In genomic region chr11:86228967-86229330, GRCh38 we compare ENCODE assay signal across 14 cellular contexts. TPM values are rescaled to one million over a fixed set of nuclear protein-coding genes. Genes with fewer than 3 reads are reported as not detected.
DNase-seq lines count a peak whose midpoint lies in the region; ATAC-seq and TF ChIP-seq lines count a peak whose summit lies in the region.
"Had no signal": no experiment of that assay in that cellular context is flagged by ENCODE, and none has a peak within 500 bp of the region (broad histone marks: within the 10 kb centered on the region; RNA-seq: fewer than 3 reads in every experiment).

No MANE protein-coding gene starts in this region.

- H3K4me3 Mint-ChIP-seq in activated CD4-positive, alpha-beta memory T cell treated with anti-CD3 and anti-CD28 coated beads for 36 hours: peak overlapping the region; percentile 31
- H3K4me3 Mint-ChIP-seq in activated CD4-positive, alpha-beta memory T cell treated with anti-CD3 and anti-CD28 coated beads, Interleukin-2, amount 10 ng/mL, durations not matched to agents 7 days and 5 days: no peak overlapping the region
- peak overlapping the region; percentile 57 to 81 for H3K4me3 Mint-ChIP-seq in activated T-cell treated with anti-CD3 and anti-CD28 coated beads, Interleukin-2, amount 50 U/mL, for 72 hours
- no peak overlapping the region for H3K4me3 Mint-ChIP-seq in CD8-positive, alpha-beta memory T cell
- H3K4me3 Mint-ChIP-seq: effector memory CD8-positive, alpha-beta T cell; naive B cell had no signal

- H3K27me3 Mint-ChIP-seq in activated CD4-positive, alpha-beta memory T cell treated with anti-CD3 and anti-CD28 coated beads for 36 hours: no peaks in the 10 kb centered on the region
- no peaks in the 10 kb centered on the region for H3K27me3 Mint-ChIP-seq in activated CD4-positive, alpha-beta memory T cell treated with anti-CD3 and anti-CD28 coated beads, Interleukin-2, amount 10 ng/mL, durations not matched to agents 7 days and 5 days
- H3K27me3 Mint-ChIP-seq in activated T-cell treated with anti-CD3 and anti-CD28 coated beads, Interleukin-2, amount 50 U/mL, for 72 hours (ENCODE audit: low read depth): no peaks in the 10 kb centered on the region
- peaks cover 4 to 9% of the 10 kb centered on the region in 2 donors for H3K27me3 Mint-ChIP-seq in CD8-positive, alpha-beta memory T cell
- H3K27me3 Mint-ChIP-seq: naive B cell had no signal

- H3K27ac ChIP-seq in CD8-positive, alpha-beta memory T cell (ENCODE audit: low read depth, low read length): no peak overlapping the region
- no peak overlapping the region for H3K27ac ChIP-seq in colonic mucosa
- H3K27ac ChIP-seq: testis had no signal

- ATAC-seq in HG02571 (IDR thresholded peaks at IDR 0.05; ENCODE audit: unreplicated experiment): peak; percentile 22
- ATAC-seq in activated T-cell treated with anti-CD3 and anti-CD28 coated beads, Interleukin-2, amount 50 U/mL, for 72 hours (replicated peaks in 1 of 2): peak; percentile 74 to 76
- ATAC-seq: effector memory CD8-positive, alpha-beta T cell had no signal

- H3K9me3 ChIP-seq in CD8-positive, alpha-beta memory T cell (ENCODE audit: low read length): no peaks in the 10 kb centered on the region
- no peaks in the 10 kb centered on the region for H3K9me3 ChIP-seq in colonic mucosa
- H3K9me3 ChIP-seq: HAP-1, testis had no signal

- no peaks in the 10 kb centered on the region for H3K27me3 ChIP-seq in CD8-positive, alpha-beta memory T cell (ENCODE audit: insufficient read depth, low read length, poor library complexity, severe bottlenecking)
- no peaks in the 10 kb centered on the region for H3K27me3 ChIP-seq in colonic mucosa
- H3K27me3 ChIP-seq: testis had no signal

- H3K27ac Mint-ChIP-seq in activated CD4-positive, alpha-beta memory T cell treated with anti-CD3 and anti-CD28 coated beads for 36 hours: peak overlapping the region; percentile 95
- H3K27ac Mint-ChIP-seq in activated CD4-positive, alpha-beta memory T cell treated with anti-CD3 and anti-CD28 coated beads, Interleukin-2, amount 10 ng/mL, durations not matched to agents 7 days and 5 days: no peak overlapping the region
- peak overlapping the region; percentile 95 for H3K27ac Mint-ChIP-seq in activated T-cell treated with anti-CD3 and anti-CD28 coated beads, Interleukin-2, amount 50 U/mL, for 72 hours
- no peak overlapping the region for H3K27ac Mint-ChIP-seq in CD8-positive, alpha-beta memory T cell
- H3K27ac Mint-ChIP-seq: effector memory CD8-positive, alpha-beta T cell had no signal

- H3K36me3 Mint-ChIP-seq in activated CD4-positive, alpha-beta memory T cell treated with anti-CD3 and anti-CD28 coated beads for 36 hours: peaks cover 8% of the 10 kb centered on the region
- H3K36me3 Mint-ChIP-seq in activated CD4-positive, alpha-beta memory T cell treated with anti-CD3 and anti-CD28 coated beads, Interleukin-2, amount 10 ng/mL, durations not matched to agents 7 days and 5 days (ENCODE audit: low read depth): peaks cover 11% of the 10 kb centered on the region
- peaks cover 6 to 9% of the 10 kb centered on the region in 2 donors for H3K36me3 Mint-ChIP-seq in activated T-cell treated with anti-CD3 and anti-CD28 coated beads, Interleukin-2, amount 50 U/mL, for 72 hours (ENCODE audit: insufficient read depth in 2 of 2)
- no peaks in the 10 kb centered on the region for H3K36me3 Mint-ChIP-seq in CD8-positive, alpha-beta memory T cell

- H3K4me3 ChIP-seq in CD8-positive, alpha-beta memory T cell (ENCODE audit: low read length): no peak overlapping the region
- H3K4me3 ChIP-seq in colonic mucosa: no peak overlapping the region
- H3K4me3 ChIP-seq: HAP-1, testis had no signal

- H3K36me3 ChIP-seq in CD8-positive, alpha-beta memory T cell (ENCODE audit: insufficient read depth, low read length): no peaks in the 10 kb centered on the region
- no peaks in the 10 kb centered on the region for H3K36me3 ChIP-seq in colonic mucosa
- H3K36me3 ChIP-seq: HAP-1 had no signal

- intact Hi-C loops in activated CD4-positive, alpha-beta memory T cell treated with anti-CD3 and anti-CD28 coated beads for 36 hours (cut with micrococcal nuclease): loop anchor here (1.0 to 10.0 kb wide), 7 partner anchors 10 to 576 kb away; partner anchors contain the start of gene PRSS23
- intact Hi-C loops in colonic mucosa (cut with DNase I): no loop called here

- no peak overlapping the region for H3K9ac ChIP-seq in colonic mucosa (ENCODE audit: low read depth in 2 of 2, low read length in 2 of 2)

- H3K4me1 Mint-ChIP-seq in activated CD4-positive, alpha-beta memory T cell treated with anti-CD3 and anti-CD28 coated beads for 36 hours (ENCODE audit: low read depth): peaks cover 65% of the 10 kb centered on the region
- H3K4me1 Mint-ChIP-seq in activated CD4-positive, alpha-beta memory T cell treated with anti-CD3 and anti-CD28 coated beads, Interleukin-2, amount 10 ng/mL, durations not matched to agents 7 days and 5 days: peaks cover 38% of the 10 kb centered on the region
- H3K4me1 Mint-ChIP-seq in activated T-cell treated with anti-CD3 and anti-CD28 coated beads, Interleukin-2, amount 50 U/mL, for 72 hours (ENCODE audit: low read depth): peaks cover 61% of the 10 kb centered on the region
- H3K4me1 Mint-ChIP-seq in CD8-positive, alpha-beta memory T cell: no peaks in the 10 kb centered on the region

- CTCF ChIA-PET in activated CD4-positive, alpha-beta memory T cell treated with anti-CD3 and anti-CD28 coated beads for 36 hours (lab: Charles Lee): interaction anchor here (1.2 to 1.7 kb wide), 6 partner anchors 9 to 187 kb away, joined by 3 to 6 read pairs (median 4); partner anchors contain the start of gene EED
- CTCF ChIA-PET in activated CD4-positive, alpha-beta memory T cell treated with anti-CD3 and anti-CD28 coated beads, Interleukin-2, amount 10 ng/mL, durations not matched to agents 7 days and 5 days (lab: Charles Lee): interaction anchor here (0.9 to 4.1 kb wide), 2 partner anchors 11 to 35 kb away, joined by 3 to 13 read pairs; no protein-coding TSS in a partner anchor
- CTCF ChIA-PET in CD8-positive, alpha-beta memory T cell (lab: Charles Lee): interaction anchor here (0.9 to 1.4 kb wide), 2 partner anchors 10 to 24 kb away, joined by 3 read pairs; no protein-coding TSS in a partner anchor

- POLR2A ChIA-PET in activated CD4-positive, alpha-beta memory T cell treated with anti-CD3 and anti-CD28 coated beads for 36 hours (lab: Charles Lee): interaction anchor here (0.7 to 5.5 kb wide), 7 partner anchors 10 to 161 kb away, joined by 3 to 43 read pairs (median 3); partner anchors contain the start of gene EED
- POLR2A ChIA-PET in activated CD4-positive, alpha-beta memory T cell treated with anti-CD3 and anti-CD28 coated beads, Interleukin-2, amount 10 ng/mL, durations not matched to agents 7 days and 5 days (lab: Charles Lee): no interaction called here
- POLR2A ChIA-PET in CD8-positive, alpha-beta memory T cell (lab: Charles Lee): no interaction called here

- H3K4me1 ChIP-seq in CD8-positive, alpha-beta memory T cell (ENCODE audit: insufficient read depth, low read length): no peaks in the 10 kb centered on the region
- H3K4me1 ChIP-seq in colonic mucosa: no peaks in the 10 kb centered on the region
- H3K4me1 ChIP-seq: HAP-1, testis had no signal

- DNase-seq in activated CD4-positive, alpha-beta memory T cell treated with anti-CD3 and anti-CD28 coated beads for 36 hours: peak; percentile 67
- DNase-seq in activated CD4-positive, alpha-beta memory T cell treated with anti-CD3 and anti-CD28 coated beads, Interleukin-2, amount 10 ng/mL, durations not matched to agents 7 days and 5 days: no peak
- DNase-seq in activated T-cell treated with anti-CD3 and anti-CD28 coated beads, Interleukin-2, amount 50 U/mL, for 72 hours: peak; percentile 47 to 62
- DNase-seq in stimulated activated CD4-positive, alpha-beta T cell treated with anti-CD3 and anti-CD28 coated beads, Interleukin-4, amount 100 ng/mL, for 4 hours: peak; percentile 13 to 40
- no peak for DNase-seq in NCI-H526 treated with DMSO at 0.1 percent for 48 hours (lab: John Stamatoyannopoulos, UW)
- DNase-seq in CD8-positive, alpha-beta memory T cell: no peak
- DNase-seq in colonic mucosa: no peak
- DNase-seq: ACHN; effector memory CD8-positive, alpha-beta T cell; naive B cell; SHP77; testis had no signal

- peaks cover 15% of the 10 kb centered on the region for H3K9me3 Mint-ChIP-seq in activated CD4-positive, alpha-beta memory T cell treated with anti-CD3 and anti-CD28 coated beads for 36 hours
- peaks cover 9% of the 10 kb centered on the region for H3K9me3 Mint-ChIP-seq in activated CD4-positive, alpha-beta memory T cell treated with anti-CD3 and anti-CD28 coated beads, Interleukin-2, amount 10 ng/mL, durations not matched to agents 7 days and 5 days
- peaks cover 3 to 5% of the 10 kb centered on the region in 2 donors for H3K9me3 Mint-ChIP-seq in activated T-cell treated with anti-CD3 and anti-CD28 coated beads, Interleukin-2, amount 50 U/mL, for 72 hours
- no peaks in the 10 kb centered on the region for H3K9me3 Mint-ChIP-seq in CD8-positive, alpha-beta memory T cell
- H3K9me3 Mint-ChIP-seq: effector memory CD8-positive, alpha-beta T cell had no signal

- no peak for TF ChIP-seq CTCF in colonic mucosa (IDR thresholded peaks at IDR 0.05)

RNA-seq across cellular contexts. Expression of gene EED, which starts 15.6 kb away (rescaled TPM):
- total RNA-seq in activated CD4-positive, alpha-beta memory T cell treated with anti-CD3 and anti-CD28 coated beads for 36 hours: 100 to 1,000 TPM; 170 TPM
- total RNA-seq in activated CD4-positive, alpha-beta memory T cell treated with anti-CD3 and anti-CD28 coated beads, Interleukin-2, amount 10 ng/mL, durations not matched to agents 7 days and 5 days: 10 to 100 TPM; 63.9 to 66.9 TPM
- total RNA-seq in activated T-cell treated with anti-CD3 and anti-CD28 coated beads, Interleukin-2, amount 50 U/mL, for 72 hours: 10 to 100 TPM; 57.2 to 73.2 TPM
- total RNA-seq in CD8-positive, alpha-beta memory T cell: 100 to 1,000 TPM; 188 to 190 TPM
- 23.6 TPM for polyA plus RNA-seq in CD8-positive, alpha-beta memory T cell
- 10 to 100 TPM; 21.9 to 28.3 TPM for total RNA-seq in colonic mucosa

Comparison
In these comparisons a context has a peak if more than half of its experiments do, and no peak if none do; other contexts are left out.
1. DNase-seq: peak in activated CD4-positive, alpha-beta memory T cell treated with anti-CD3 and anti-CD28 coated beads for 36 hours (single experiment), activated T-cell treated with anti-CD3 and anti-CD28 coated beads, Interleukin-2, amount 50 U/mL, for 72 hours (2 of 2) and stimulated activated CD4-positive, alpha-beta T cell treated with anti-CD3 and anti-CD28 coated beads, Interleukin-4, amount 100 ng/mL, for 4 hours (2 of 2); none in activated CD4-positive, alpha-beta memory T cell treated with anti-CD3 and anti-CD28 coated beads, Interleukin-2, amount 10 ng/mL, durations not matched to agents 7 days and 5 days (single experiment), NCI-H526 treated with DMSO at 0.1 percent for 48 hours (single experiment), CD8-positive, alpha-beta memory T cell (0 of 5) and colonic mucosa (single experiment).
2. H3K27ac Mint-ChIP-seq: peak in activated CD4-positive, alpha-beta memory T cell treated with anti-CD3 and anti-CD28 coated beads for 36 hours (single experiment) and activated T-cell treated with anti-CD3 and anti-CD28 coated beads, Interleukin-2, amount 50 U/mL, for 72 hours (single experiment); none in activated CD4-positive, alpha-beta memory T cell treated with anti-CD3 and anti-CD28 coated beads, Interleukin-2, amount 10 ng/mL, durations not matched to agents 7 days and 5 days (single experiment) and CD8-positive, alpha-beta memory T cell (0 of 8).
3. H3K4me3 Mint-ChIP-seq: peak in activated CD4-positive, alpha-beta memory T cell treated with anti-CD3 and anti-CD28 coated beads for 36 hours (single experiment) and activated T-cell treated with anti-CD3 and anti-CD28 coated beads, Interleukin-2, amount 50 U/mL, for 72 hours (2 of 2); none in activated CD4-positive, alpha-beta memory T cell treated with anti-CD3 and anti-CD28 coated beads, Interleukin-2, amount 10 ng/mL, durations not matched to agents 7 days and 5 days (single experiment) and CD8-positive, alpha-beta memory T cell (0 of 7).